ENCODE assay signal across 13 cellular contexts in the genomic region with DNA sequence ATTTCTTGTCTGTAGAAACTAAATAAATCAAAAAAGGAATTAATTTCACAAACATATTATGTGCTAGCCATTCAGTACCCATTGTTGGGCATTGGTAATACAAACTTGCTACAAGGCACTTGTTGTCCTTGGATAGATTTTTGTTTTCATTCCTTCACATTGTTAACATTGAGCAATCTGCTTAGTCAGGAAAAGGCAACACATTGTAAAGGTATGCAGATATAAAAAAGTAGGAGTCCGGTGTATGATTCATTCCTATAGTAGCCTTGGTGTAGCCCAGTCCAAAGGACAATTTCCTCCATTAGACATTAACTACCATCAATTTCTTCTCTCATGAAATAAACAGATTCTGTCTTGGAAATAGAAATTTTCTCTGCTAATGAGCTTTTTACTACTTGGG.
A peak's percentile ranks its signal among the peaks of the same experiment; 100 is the strongest.
DNase-seq lines count a peak whose midpoint lies in the region; ATAC-seq and TF ChIP-seq lines count a peak whose summit lies in the region.
"Had no signal": no experiment of that assay in that cellular context is flagged by ENCODE, and none has a peak within 500 bp of the region (broad histone marks: within the 10 kb centered on the region; RNA-seq: fewer than 3 reads in every experiment).

No MANE protein-coding gene starts in this region.

- H3K79me2 ChIP-seq in ACC112 (ENCODE audit: control insufficient read depth, insufficient read depth, low read length, unreplicated experiment): no peaks in the 10 kb centered on the region

- H3K4me3 Mint-ChIP-seq in activated T-helper 2 cell treated with anti-CD3 and anti-CD28 coated beads, Interferon-gamma antibody, Interleukin-2, Interleukin-4, amounts not matched to agents 10 μg/mL and 5 μg/mL and 100 μg/mL, durations not matched to agents 14 hours and 24 hours and 36 hours (ENCODE audit: low read depth): no peak overlapping the region
- H3K4me3 Mint-ChIP-seq in stimulated activated memory B cell treated with anti-CD40 and anti-IgM and Interleukin-4, amounts not matched to agents 10 μg/mL and 1 μg/mL and 100 μg/mL, for 72 hours: no peak overlapping the region
- H3K4me3 Mint-ChIP-seq: activated CD8-positive, alpha-beta T cell treated with anti-CD3 and anti-CD28 coated beads, Interleukin-2, amount 10 ng/mL, durations not matched to agents 7 days and 5 days; naive B cell had no signal

- no peaks in the 10 kb centered on the region for H3K36me3 Mint-ChIP-seq in activated T-helper 2 cell treated with anti-CD3 and anti-CD28 coated beads, Interferon-gamma antibody, Interleukin-2, Interleukin-4, amounts not matched to agents 10 μg/mL and 5 μg/mL and 100 μg/mL, durations not matched to agents 14 hours and 24 hours and 36 hours (ENCODE audit: low read depth)
- no peaks in the 10 kb centered on the region for H3K36me3 Mint-ChIP-seq in stimulated activated memory B cell treated with anti-CD40 and anti-IgM and Interleukin-4, amounts not matched to agents 10 μg/mL and 1 μg/mL and 100 μg/mL, for 72 hours
- H3K36me3 Mint-ChIP-seq: naive B cell had no signal

- no peaks in the 10 kb centered on the region for H3K36me3 ChIP-seq in ACC112 (ENCODE audit: insufficient read depth, low read length)
- H3K36me3 ChIP-seq in liver (ENCODE audit: control insufficient read depth in 4 of 4, insufficient read depth in 3 of 4, low read depth in 1 of 4, low read length in 3 of 4): no peaks in the 10 kb centered on the region
- peaks cover 2% of the 10 kb centered on the region; the same call in 1 of the 2 replicates for H3K36me3 ChIP-seq in MG63
- H3K36me3 ChIP-seq: BE2C, tibial nerve had no signal

- no peak overlapping the region for H3K9ac ChIP-seq in liver (ENCODE audit: low read depth in 1 of 2, low read length in 2 of 2)

- H3K4me1 ChIP-seq in ACC112 (ENCODE audit: control insufficient read depth, insufficient read depth, low read length, unreplicated experiment) (peaks cover 52% of the 10 kb centered on the region), liver (ENCODE audit: control insufficient read depth in 4 of 4, insufficient read depth in 4 of 4, low read length in 3 of 4) (peaks cover 0 to 3% (median 2%) of the 10 kb centered on the region in 4 donors)
- H3K4me1 ChIP-seq: BE2C had no signal

- H3K4me3 ChIP-seq in ACC112 (ENCODE audit: low read depth, low read length) (peak overlapping the region; percentile 18; the same call in 1 of the 2 replicates), choroid plexus epithelial cell (ENCODE audit: low read depth, low read length) (no peak overlapping the region), liver (ENCODE audit: low read depth in 1 of 3, low read length in 3 of 3) (no peak overlapping the region), MG63 (no peak overlapping the region)
- H3K4me3 ChIP-seq: tibial nerve had no signal

- TF ChIP-seq RAD21 in liver (IDR thresholded peaks at IDR 0.05): no peak

- ATAC-seq in GM19324 (IDR thresholded peaks at IDR 0.05; ENCODE audit: low FRiP score, unreplicated experiment): no peak
- no peak for ATAC-seq in stimulated activated memory B cell treated with anti-CD40 and anti-IgM and Interleukin-4, amounts not matched to agents 10 μg/mL and 1 μg/mL and 100 μg/mL, for 72 hours
- ATAC-seq: activated CD8-positive, alpha-beta T cell treated with anti-CD3 and anti-CD28 coated beads, Interleukin-2, amount 10 ng/mL, durations not matched to agents 7 days and 5 days had no signal

- peak overlapping the region; percentile 54 for H3K27ac ChIP-seq in ACC112 (ENCODE audit: low read depth, low read length)
- H3K27ac ChIP-seq in liver (ENCODE audit: low read depth in 1 of 2, low read length in 2 of 2): no peak overlapping the region
- H3K27ac ChIP-seq: tibial nerve had no signal

- DNase-seq in LHCN-M2 (ENCODE audit: low read depth) (peak; percentile 95), choroid plexus epithelial cell (ENCODE audit: low read depth) (peak; percentile 91), MG63 (no peak)
- no peak for DNase-seq in activated T-helper 2 cell treated with anti-CD3 and anti-CD28 coated beads, Interferon-gamma antibody, Interleukin-2, Interleukin-4, amounts not matched to agents 10 μg/mL and 5 μg/mL and 100 μg/mL, durations not matched to agents 14 hours and 24 hours and 36 hours (ENCODE audit: low spot score)
- DNase-seq: activated CD8-positive, alpha-beta T cell treated with anti-CD3 and anti-CD28 coated beads, Interleukin-2, amount 10 ng/mL, durations not matched to agents 7 days and 5 days; BE2C; naive B cell; NCI-H446 treated with DMSO at 0.1 percent for 48 hours had no signal

- no peaks in the 10 kb centered on the region for H3K9me3 Mint-ChIP-seq in activated T-helper 2 cell treated with anti-CD3 and anti-CD28 coated beads, Interferon-gamma antibody, Interleukin-2, Interleukin-4, amounts not matched to agents 10 μg/mL and 5 μg/mL and 100 μg/mL, durations not matched to agents 14 hours and 24 hours and 36 hours
- no peaks in the 10 kb centered on the region for H3K9me3 Mint-ChIP-seq in stimulated activated memory B cell treated with anti-CD40 and anti-IgM and Interleukin-4, amounts not matched to agents 10 μg/mL and 1 μg/mL and 100 μg/mL, for 72 hours
- H3K9me3 Mint-ChIP-seq: naive B cell had no signal

- WGBS in liver: 49% methylated on average over 1 of the region's 1 CpG

- intact Hi-C loops in activated T-helper 2 cell treated with anti-CD3 and anti-CD28 coated beads, Interferon-gamma antibody, Interleukin-2, Interleukin-4, amounts not matched to agents 10 μg/mL and 5 μg/mL and 100 μg/mL, durations not matched to agents 14 hours and 24 hours and 36 hours (cut with micrococcal nuclease): no loop called here

- no peak overlapping the region for H3K27ac Mint-ChIP-seq in activated T-helper 2 cell treated with anti-CD3 and anti-CD28 coated beads, Interferon-gamma antibody, Interleukin-2, Interleukin-4, amounts not matched to agents 10 μg/mL and 5 μg/mL and 100 μg/mL, durations not matched to agents 14 hours and 24 hours and 36 hours
- no peak overlapping the region for H3K27ac Mint-ChIP-seq in stimulated activated memory B cell treated with anti-CD40 and anti-IgM and Interleukin-4, amounts not matched to agents 10 μg/mL and 1 μg/mL and 100 μg/mL, for 72 hours
- H3K27ac Mint-ChIP-seq: activated CD8-positive, alpha-beta T cell treated with anti-CD3 and anti-CD28 coated beads, Interleukin-2, amount 10 ng/mL, durations not matched to agents 7 days and 5 days; naive B cell had no signal

- TF ChIP-seq CTCF in choroid plexus epithelial cell (conservative IDR thresholded peaks at IDR 0.05; ENCODE audit: low read depth, low read length) (no peak), liver (IDR thresholded peaks at IDR 0.05; ENCODE audit: low read depth, low read length, missing input control) (no peak)

- H3K27me3 Mint-ChIP-seq in activated T-helper 2 cell treated with anti-CD3 and anti-CD28 coated beads, Interferon-gamma antibody, Interleukin-2, Interleukin-4, amounts not matched to agents 10 μg/mL and 5 μg/mL and 100 μg/mL, durations not matched to agents 14 hours and 24 hours and 36 hours (ENCODE audit: low read depth): peaks cover 12% of the 10 kb centered on the region
- H3K27me3 Mint-ChIP-seq in stimulated activated memory B cell treated with anti-CD40 and anti-IgM and Interleukin-4, amounts not matched to agents 10 μg/mL and 1 μg/mL and 100 μg/mL, for 72 hours: peaks cover 9% of the 10 kb centered on the region

- H3K9me3 ChIP-seq in liver (ENCODE audit: control insufficient read depth in 4 of 4, low read length in 3 of 4): no peaks in the 10 kb centered on the region
- H3K9me3 ChIP-seq in MG63: peaks cover 8% of the 10 kb centered on the region
- H3K9me3 ChIP-seq: BE2C, tibial nerve had no signal

- peak overlapping the region; percentile 24 for H2AFZ ChIP-seq in ACC112 (ENCODE audit: low read length, unreplicated experiment)

- H3K4me1 Mint-ChIP-seq in activated T-helper 2 cell treated with anti-CD3 and anti-CD28 coated beads, Interferon-gamma antibody, Interleukin-2, Interleukin-4, amounts not matched to agents 10 μg/mL and 5 μg/mL and 100 μg/mL, durations not matched to agents 14 hours and 24 hours and 36 hours (ENCODE audit: low read depth): no peaks in the 10 kb centered on the region
- H3K4me1 Mint-ChIP-seq in stimulated activated memory B cell treated with anti-CD40 and anti-IgM and Interleukin-4, amounts not matched to agents 10 μg/mL and 1 μg/mL and 100 μg/mL, for 72 hours: no peaks in the 10 kb centered on the region
- H3K4me1 Mint-ChIP-seq: naive B cell had no signal

- H3K27me3 ChIP-seq in ACC112 (ENCODE audit: insufficient read depth, low read length) (no peaks in the 10 kb centered on the region), liver (ENCODE audit: control insufficient read depth in 4 of 4, insufficient read depth in 4 of 4, low read length in 3 of 4) (no peaks in the 10 kb centered on the region), MG63 (no peaks in the 10 kb centered on the region)
- H3K27me3 ChIP-seq: BE2C, tibial nerve had no signal

TF ChIP-seq in liver, 16 proteins besides CTCF, POLR2A, EP300 and RAD21 (continues in another document):
- TF ChIP-seq HNF4A (conservative IDR thresholded peaks at IDR 0.05): peak in 1 of 2 donors; percentile 19
- peak in 1 of 2 donors; percentile 29 for TF ChIP-seq JUND (IDR thresholded peaks at IDR 0.05)
- no peak for TF ChIP-seq GABPA (IDR thresholded peaks at IDR 0.05 in 1 of 2, conservative IDR thresholded peaks at IDR 0.05 in 1 of 2)
- TF ChIP-seq YY1 (IDR thresholded peaks at IDR 0.05): peak; percentile 39
- TF ChIP-seq FOXA2 (IDR thresholded peaks at IDR 0.05): peak; percentile 8
- no peak for TF ChIP-seq TAF1 (conservative IDR thresholded peaks at IDR 0.05)

Comparison
In these comparisons a context has a peak if more than half of its experiments do, and no peak if none do; other contexts are left out.
1. DNase-seq: peak in LHCN-M2 (single experiment) and choroid plexus epithelial cell (single experiment); none in activated T-helper 2 cell treated with anti-CD3 and anti-CD28 coated beads, Interferon-gamma antibody, Interleukin-2, Interleukin-4, amounts not matched to agents 10 μg/mL and 5 μg/mL and 100 μg/mL, durations not matched to agents 14 hours and 24 hours and 36 hours (single experiment) and MG63 (single experiment).